Comparison of ENCODE assay signal across 8 cellular contexts in the genomic region with DNA sequence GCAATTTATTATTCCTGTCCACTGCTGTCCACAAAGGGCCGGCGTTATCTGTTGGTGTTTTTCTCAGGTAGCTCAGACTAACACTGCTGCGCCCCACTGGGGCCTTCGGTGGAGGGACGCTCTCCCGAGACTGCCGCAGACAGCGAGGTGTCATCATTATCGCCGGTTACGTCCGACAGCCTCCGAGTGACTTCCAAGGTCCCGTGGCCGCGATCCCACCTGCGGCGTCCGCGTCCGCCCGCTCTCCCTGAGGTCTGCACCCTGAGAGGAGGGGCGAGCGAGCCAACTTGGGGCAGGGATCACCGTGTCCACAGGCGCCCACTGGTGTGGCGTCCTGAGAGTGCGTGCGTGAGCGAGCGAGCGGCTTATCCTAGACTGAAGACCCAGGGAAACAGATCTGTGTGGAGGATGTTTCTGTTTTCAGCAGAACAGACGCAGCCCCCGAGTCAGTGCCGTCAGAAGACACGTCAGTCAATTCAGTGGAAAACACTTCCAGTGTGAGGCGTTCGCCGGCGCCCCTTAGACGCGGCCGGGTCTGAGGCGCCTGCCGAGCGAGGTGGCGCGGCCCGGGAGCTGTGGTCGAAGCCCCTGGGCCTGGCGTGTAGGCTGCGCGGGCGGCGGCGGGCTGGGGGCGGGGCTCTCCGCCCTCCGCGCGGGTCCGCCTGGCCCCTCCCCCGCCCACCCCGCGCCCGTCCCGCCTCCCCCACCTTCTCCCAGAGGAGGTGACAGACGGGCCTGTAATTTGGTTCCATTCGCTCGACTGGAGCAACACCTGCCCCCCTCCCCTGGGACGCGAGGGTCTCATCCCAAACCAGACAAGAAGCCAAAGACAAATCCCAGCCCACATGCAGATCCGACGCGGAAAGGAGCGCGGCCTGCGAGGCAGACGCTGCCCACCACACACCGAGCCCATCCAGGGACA. TPM values are rescaled to one million over a fixed set of nuclear protein-coding genes. Genes with fewer than 3 reads are reported as not detected.
DNase-seq lines count a peak whose midpoint lies in the region; ATAC-seq and TF ChIP-seq lines count a peak whose summit lies in the region.

No MANE protein-coding gene starts in this region.

- H3K9ac ChIP-seq in fibroblast of lung (ENCODE audit: insufficient read depth, low read length): peak overlapping the region; percentile 4

- peak overlapping the region; percentile 20 to 40 (median 35) for H3K4me3 ChIP-seq in fibroblast of lung (replicated peaks in 1 of 4; ENCODE audit: control extremely low read depth in 1 of 4, insufficient read depth in 1 of 4, low read depth in 3 of 4, low read length in 4 of 4)

- no peaks in the 10 kb centered on the region for H3K9me3 Mint-ChIP-seq in nephron

- no peaks in the 10 kb centered on the region for H3K9me3 ChIP-seq in fibroblast of lung (ENCODE audit: control insufficient read depth, insufficient read depth, low read depth, low read length)

- DNase-seq in GM03348 (ENCODE audit: low spot score) (peak; percentile 33), fibroblast of lung (ENCODE audit: low read depth in 2 of 2) (peak in 1 of 2 donors; percentile 23), NCI-H2196 (lab: John Stamatoyannopoulos, UW; ENCODE audit: unreplicated experiment) (no peak)
- no peak for DNase-seq in effector CD8-positive, alpha-beta T cell (lab: John Stamatoyannopoulos, UW)

- no peaks in the 10 kb centered on the region for H3K4me1 ChIP-seq in fibroblast of lung (ENCODE audit: control insufficient read depth, extremely low read depth, insufficient read depth, low read length)

- peak overlapping the region; percentile 80 to 86 (median 84) for H3K4me3 Mint-ChIP-seq in nephron

- peak overlapping the region; percentile 78 for H2AFZ ChIP-seq in fibroblast of lung (ENCODE audit: low read length)

- H4K20me1 ChIP-seq in fibroblast of lung (ENCODE audit: control insufficient read depth, extremely low read depth, insufficient read depth, low read length): no peaks in the 10 kb centered on the region

- peaks cover 4% of the 10 kb centered on the region for H3K4me1 Mint-ChIP-seq in nephron

- peak; percentile 66 for ATAC-seq in SK-N-SH treated with all-trans-retinoic acid at 6 μM for 48 hours
- ATAC-seq in HG03571 (IDR thresholded peaks at IDR 0.05; ENCODE audit: unreplicated experiment): no peak
- no peak for ATAC-seq in HG03342 (IDR thresholded peaks at IDR 0.05; ENCODE audit: unreplicated experiment)

- peak overlapping the region; percentile 77 for H3K4me2 ChIP-seq in fibroblast of lung (ENCODE audit: extremely low read depth, insufficient read depth, low read length)

- no peaks in the 10 kb centered on the region for H3K36me3 ChIP-seq in fibroblast of lung (ENCODE audit: control insufficient read depth, insufficient read depth, low read length)

- no peaks in the 10 kb centered on the region for H3K79me2 ChIP-seq in fibroblast of lung (ENCODE audit: control insufficient read depth, insufficient read depth, low read length)

- H3K27ac Mint-ChIP-seq in nephron: no peak overlapping the region

- H3K27me3 Mint-ChIP-seq in nephron (ENCODE audit: low read depth): peaks cover 65% of the 10 kb centered on the region

- TF ChIP-seq CTCF in fibroblast of lung (conservative IDR thresholded peaks at IDR 0.05 in 1 of 2, IDR thresholded peaks at IDR 0.05 in 1 of 2; ENCODE audit: low read depth in 1 of 2, low read length in 2 of 2) (no peak), nephron (IDR thresholded peaks at IDR 0.05; ENCODE audit: unreplicated experiment in 3 of 3) (no peak)

- peaks cover 14% of the 10 kb centered on the region for H3K27me3 ChIP-seq in fibroblast of lung (ENCODE audit: control insufficient read depth, insufficient read depth, low read length)

- H3K27ac ChIP-seq in fibroblast of lung (ENCODE audit: insufficient read depth, low read length): no peak overlapping the region

- H3K36me3 Mint-ChIP-seq in nephron (ENCODE audit: low read depth): no peaks in the 10 kb centered on the region

TF ChIP-seq in SK-N-SH treated with all-trans-retinoic acid at 6 μM for 48 hours, 23 proteins besides CTCF, POLR2A, EP300 and RAD21:
- TF ChIP-seq ESRRG (CRISPR knock-in tag; IDR thresholded peaks at IDR 0.05) (no peak), ZC3H10 (CRISPR knock-in tag; IDR thresholded peaks at IDR 0.05) (no peak), OSR1 (CRISPR knock-in tag; IDR thresholded peaks at IDR 0.05) (no peak), GLIS3 (CRISPR knock-in tag; IDR thresholded peaks at IDR 0.05) (no peak), ISL1 (CRISPR knock-in tag; IDR thresholded peaks at IDR 0.05) (no peak), ZNF70 (CRISPR knock-in tag; IDR thresholded peaks at IDR 0.05) (no peak), RARB (CRISPR knock-in tag; IDR thresholded peaks at IDR 0.05) (no peak), SNAI2 (CRISPR knock-in tag; IDR thresholded peaks at IDR 0.05) (no peak), ZNF565 (CRISPR knock-in tag; conservative IDR thresholded peaks at IDR 0.05; ENCODE audit: low read depth) (no peak), BACH2 (CRISPR knock-in tag; IDR thresholded peaks at IDR 0.05; ENCODE audit: borderline replicate concordance) (no peak)
- TF ChIP-seq, protein P1, sequence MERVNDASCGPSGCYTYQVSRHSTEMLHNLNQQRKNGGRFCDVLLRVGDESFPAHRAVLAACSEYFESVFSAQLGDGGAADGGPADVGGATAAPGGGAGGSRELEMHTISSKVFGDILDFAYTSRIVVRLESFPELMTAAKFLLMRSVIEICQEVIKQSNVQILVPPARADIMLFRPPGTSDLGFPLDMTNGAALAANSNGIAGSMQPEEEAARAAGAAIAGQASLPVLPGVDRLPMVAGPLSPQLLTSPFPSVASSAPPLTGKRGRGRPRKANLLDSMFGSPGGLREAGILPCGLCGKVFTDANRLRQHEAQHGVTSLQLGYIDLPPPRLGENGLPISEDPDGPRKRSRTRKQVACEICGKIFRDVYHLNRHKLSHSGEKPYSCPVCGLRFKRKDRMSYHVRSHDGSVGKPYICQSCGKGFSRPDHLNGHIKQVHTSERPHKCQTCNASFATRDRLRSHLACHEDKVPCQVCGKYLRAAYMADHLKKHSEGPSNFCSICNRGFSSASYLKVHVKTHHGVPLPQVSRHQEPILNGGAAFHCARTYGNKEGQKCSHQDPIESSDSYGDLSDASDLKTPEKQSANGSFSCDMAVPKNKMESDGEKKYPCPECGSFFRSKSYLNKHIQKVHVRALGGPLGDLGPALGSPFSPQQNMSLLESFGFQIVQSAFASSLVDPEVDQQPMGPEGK (CRISPR knock-in tag; IDR thresholded peaks at IDR 0.05; ENCODE audit: borderline replicate concordance): no peak

RNA-seq across cellular contexts. Expression of a gene that starts 12.6 kb away (rescaled TPM):
- total RNA-seq in fibroblast of lung: not detected in 2 replicates
- not detected in 2 replicates for polyA plus RNA-seq in fibroblast of lung
- polyA plus RNA-seq in fibroblast of lung (2012): not detected in 2 replicates
- polyA minus RNA-seq in fibroblast of lung (ENCODE audit: low replicate concordance): not detected in 2 replicates

RNA-seq across cellular contexts. Expression of a gene that starts 59.8 kb away (rescaled TPM):
- total RNA-seq in fibroblast of lung: not detected in 2 replicates
- 0.02 and 0.03 TPM in 2 replicates for polyA plus RNA-seq in fibroblast of lung
- not detected in 2 replicates for polyA plus RNA-seq in fibroblast of lung (2012)
- not detected in 2 replicates for polyA minus RNA-seq in fibroblast of lung (ENCODE audit: low replicate concordance)
